Comparison of ENCODE assay signal across 21 cellular contexts in genomic region chr4:142557220-142557801, GRCh38.
"Had no signal": no experiment of that assay in that cellular context is flagged by ENCODE, and none has a peak within 500 bp of the region (broad histone marks: within the 10 kb centered on the region; RNA-seq: fewer than 3 reads in every experiment).

No MANE protein-coding gene starts in this region.

- H3K4me3 ChIP-seq: gastrocnemius medialis, heart right ventricle, mucosa of descending colon had no signal

- H3K27me3 Mint-ChIP-seq: central memory CD8-positive, alpha-beta T cell; effector memory CD8-positive, alpha-beta T cell; progenitor cell of endocrine pancreas; type B pancreatic cell had no signal

- H3K9me3 ChIP-seq: gastrocnemius medialis, heart right ventricle, mucosa of descending colon, SK-N-SH had no signal

- H3K36me3 Mint-ChIP-seq: brain; natural killer cell; stimulated activated effector memory CD8-positive, alpha-beta T cell treated with anti-CD3 and anti-CD28 coated beads, Interleukin-12 subunit alpha, Interleukin-12 subunit beta, amount 100 ng/mL, for 72 hours; type B pancreatic cell had no signal

- H3K27ac ChIP-seq: epithelial cell of prostate, gastrocnemius medialis, heart right ventricle had no signal

- DNase-seq: activated CD8-positive, alpha-beta memory T cell treated with anti-CD3 and anti-CD28 coated beads, Interleukin-2, amount 50 U/mL, for 4 hours; activated gamma-delta T cell; amygdala; effector memory CD8-positive, alpha-beta T cell; gastrocnemius medialis; heart right ventricle; mammary epithelial cell; mucosa of descending colon; natural killer cell; nucleus accumbens; right cardiac atrium; SK-N-SH; small intestine; substantia nigra had no signal

- H3K4me3 Mint-ChIP-seq: brain; central memory CD8-positive, alpha-beta T cell; effector memory CD8-positive, alpha-beta T cell; natural killer cell; stimulated activated effector memory CD8-positive, alpha-beta T cell treated with anti-CD3 and anti-CD28 coated beads, Interleukin-12 subunit alpha, Interleukin-12 subunit beta, amount 100 ng/mL, for 72 hours; type B pancreatic cell had no signal

- H3K9me3 Mint-ChIP-seq: brain; central memory CD8-positive, alpha-beta T cell; effector memory CD8-positive, alpha-beta T cell; stimulated activated effector memory CD8-positive, alpha-beta T cell treated with anti-CD3 and anti-CD28 coated beads, Interleukin-12 subunit alpha, Interleukin-12 subunit beta, amount 100 ng/mL, for 72 hours; type B pancreatic cell had no signal

- ATAC-seq: effector memory CD8-positive, alpha-beta T cell; gastrocnemius medialis; heart right ventricle; mucosa of descending colon; natural killer cell; right cardiac atrium; Right ventricle myocardium inferior; stimulated activated effector memory CD8-positive, alpha-beta T cell treated with anti-CD3 and anti-CD28 coated beads, Interleukin-12 subunit alpha, Interleukin-12 subunit beta, amount 100 ng/mL, for 72 hours had no signal

- H3K9ac ChIP-seq: SK-N-SH had no signal

- H3K4me2 ChIP-seq: SK-N-SH had no signal

- H3K4me1 ChIP-seq: gastrocnemius medialis had no signal

- H3K27ac Mint-ChIP-seq: brain; effector memory CD8-positive, alpha-beta T cell; natural killer cell; progenitor cell of endocrine pancreas; stimulated activated effector memory CD8-positive, alpha-beta T cell treated with anti-CD3 and anti-CD28 coated beads, Interleukin-12 subunit alpha, Interleukin-12 subunit beta, amount 100 ng/mL, for 72 hours; type B pancreatic cell had no signal

- H3K36me3 ChIP-seq: gastrocnemius medialis, heart right ventricle had no signal

- H3K27me3 ChIP-seq: gastrocnemius medialis, heart right ventricle had no signal

- H3K4me1 Mint-ChIP-seq: natural killer cell had no signal
